Comparison of ENCODE assay signal across 8 cellular contexts in genomic region chr2:102187191-102188150, GRCh38.
DNase-seq lines count a peak whose midpoint lies in the region; ATAC-seq and TF ChIP-seq lines count a peak whose summit lies in the region.

No MANE protein-coding gene starts in this region.

- no peaks in the 10 kb centered on the region for H3K36me3 ChIP-seq in brain microvascular endothelial cell (replicated peaks)

- in situ Hi-C loops in brain microvascular endothelial cell (cut with HindIII; ENCODE audit: low pct_ligation_motif_present, low sequenced_read_pairs): no loop called here

- H3K27me3 ChIP-seq in brain microvascular endothelial cell (replicated peaks): no peaks in the 10 kb centered on the region

- ATAC-seq in GM18870 (IDR thresholded peaks at IDR 0.05; ENCODE audit: unreplicated experiment): no peak
- ATAC-seq in GM21786 (IDR thresholded peaks at IDR 0.05; ENCODE audit: unreplicated experiment): no peak

- peak; percentile 52 for TF ChIP-seq CTCF in AG10803 (conservative IDR thresholded peaks at IDR 0.05; ENCODE audit: low read length)
- TF ChIP-seq CTCF in brain microvascular endothelial cell (IDR thresholded peaks at IDR 0.05; ENCODE audit: low read depth, low read length, missing control alignments): peak; percentile 71

- peak; percentile 35 for DNase-seq in AG10803 (ENCODE audit: low read depth)
- DNase-seq in T-helper 2 cell: peak in 3 of 5 experiments; percentile 4 to 36 (median 24)
- peak; percentile 50 for DNase-seq in brain microvascular endothelial cell
- DNase-seq in kidney tubule cell (ENCODE audit: low spot score): peak; percentile 63
- peak; percentile 55 for DNase-seq in stimulated activated CD4-positive, alpha-beta T cell treated with anti-CD3 and anti-CD28 coated beads, Interleukin-12 subunit alpha, Interleukin-12 subunit beta, amount 100 ng/mL, for 4 hours
- DNase-seq in COR-L47 (lab: John Stamatoyannopoulos, UW): no peak

- peak overlapping the region; percentile 72 for H3K4me3 ChIP-seq in AG10803 (ENCODE audit: low read length)
- peak overlapping the region; percentile 63 for H3K4me3 ChIP-seq in brain microvascular endothelial cell (ENCODE audit: low read depth, low read length)

- peak overlapping the region; percentile 28 for H3K27ac ChIP-seq in brain microvascular endothelial cell
